22 cellular contexts compared by ENCODE assay signal in the genomic region with DNA sequence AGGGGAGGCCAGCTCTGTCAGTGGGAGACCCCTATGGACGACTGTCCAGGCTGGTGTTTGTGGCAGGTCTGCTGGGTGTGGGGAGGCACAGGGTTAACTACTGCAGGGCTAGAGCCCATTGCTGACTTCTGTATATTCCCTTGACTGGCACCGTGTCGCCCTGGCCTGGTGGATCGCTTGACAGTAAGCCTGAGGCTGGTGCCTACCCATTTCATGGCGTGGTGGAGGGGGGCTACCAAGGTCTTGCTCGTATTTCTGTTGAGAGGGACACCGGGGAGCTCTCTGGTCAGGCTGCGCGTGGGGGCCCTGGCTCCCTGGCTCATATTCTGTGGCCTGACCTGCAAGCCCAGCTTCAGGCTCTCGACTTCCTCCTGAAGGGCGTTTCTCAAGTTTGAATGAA.
DNase-seq lines count a peak whose midpoint lies in the region; ATAC-seq and TF ChIP-seq lines count a peak whose summit lies in the region.
"Had no signal": no experiment of that assay in that cellular context is flagged by ENCODE, and none has a peak within 500 bp of the region (broad histone marks: within the 10 kb centered on the region; RNA-seq: fewer than 3 reads in every experiment).

No MANE protein-coding gene starts in this region.

- H3K36me3 ChIP-seq in Loucy (ENCODE audit: insufficient read depth, low read length) = no peaks in the 10 kb centered on the region
- no peaks in the 10 kb centered on the region for H3K36me3 ChIP-seq in colonic mucosa
- H3K36me3 ChIP-seq: brain microvascular endothelial cell, esophagus muscularis mucosa, neural progenitor cell, uterus had no signal

- ATAC-seq in central memory CD8-positive, alpha-beta T cell (replicated peaks; ENCODE audit: extremely low read depth, poor library complexity, severe bottlenecking) = no peak
- no peak for ATAC-seq in stimulated activated effector memory CD8-positive, alpha-beta T cell treated with anti-CD3 and anti-CD28 coated beads, Interleukin-12 subunit alpha, Interleukin-12 subunit beta, amount 100 ng/mL, for 72 hours
- ATAC-seq in HG02852 (IDR thresholded peaks at IDR 0.05; ENCODE audit: unreplicated experiment) (no peak), GM21825 (IDR thresholded peaks at IDR 0.05; ENCODE audit: unreplicated experiment) (no peak)
- ATAC-seq: left ventricle myocardium superior had no signal

- H3K4me2 ChIP-seq in Loucy (ENCODE audit: low read depth, low read length, poor library complexity, severe bottlenecking) = peak overlapping the region; percentile 79
- H3K4me2 ChIP-seq: neural progenitor cell, PC-9 had no signal

- TF ChIP-seq CTCF in Loucy (conservative IDR thresholded peaks at IDR 0.05; ENCODE audit: low read length) (no peak), colonic mucosa (IDR thresholded peaks at IDR 0.05) (no peak)

- peak overlapping the region; percentile 41 for H2AFZ ChIP-seq in Loucy (ENCODE audit: low read length)
- H2AFZ ChIP-seq: neural progenitor cell, PC-9 had no signal

- no peaks in the 10 kb centered on the region for H3K9me2 ChIP-seq in Loucy (replicated peaks; ENCODE audit: low read depth, low read length)

- H3K9me3 ChIP-seq in Loucy (ENCODE audit: insufficient read depth, low read depth, low read length) = no peaks in the 10 kb centered on the region
- no peaks in the 10 kb centered on the region for H3K9me3 ChIP-seq in colonic mucosa
- H3K9me3 ChIP-seq: esophagus muscularis mucosa, uterus had no signal

- POLR2A ChIA-PET in activated CD4-positive, alpha-beta memory T cell treated with anti-CD3 and anti-CD28 coated beads, Interleukin-2, amount 10 ng/mL, durations not matched to agents 7 days and 5 days (lab: Charles Lee) = no interaction called here
- POLR2A ChIA-PET in activated CD4-positive, alpha-beta memory T cell treated with anti-CD3 and anti-CD28 coated beads for 36 hours (lab: Charles Lee) = interaction anchor here (1.3 kb wide), 1 partner anchor 8 kb away, joined by 3 read pairs; no protein-coding TSS in a partner anchor

- H3K9me3 Mint-ChIP-seq in activated CD4-positive, alpha-beta memory T cell treated with anti-CD3 and anti-CD28 coated beads, Interleukin-2, amount 10 ng/mL, durations not matched to agents 7 days and 5 days = no peaks in the 10 kb centered on the region
- no peaks in the 10 kb centered on the region for H3K9me3 Mint-ChIP-seq in activated CD4-positive, alpha-beta memory T cell treated with anti-CD3 and anti-CD28 coated beads for 36 hours
- no peaks in the 10 kb centered on the region for H3K9me3 Mint-ChIP-seq in central memory CD8-positive, alpha-beta T cell
- no peaks in the 10 kb centered on the region for H3K9me3 Mint-ChIP-seq in stimulated activated effector memory CD8-positive, alpha-beta T cell treated with anti-CD3 and anti-CD28 coated beads, Interleukin-12 subunit alpha, Interleukin-12 subunit beta, amount 100 ng/mL, for 72 hours

- H3K9ac ChIP-seq in Loucy (ENCODE audit: low read depth, low read length, poor library complexity, severe bottlenecking) (peak overlapping the region; percentile 65), colonic mucosa (ENCODE audit: low read depth in 2 of 2, low read length in 2 of 2) (no peak overlapping the region)
- H3K9ac ChIP-seq: neural progenitor cell had no signal

- H3K27ac ChIP-seq in colonic mucosa = no peak overlapping the region
- H3K27ac ChIP-seq: brain microvascular endothelial cell, esophagus muscularis mucosa, neural progenitor cell, PC-9, uterus, VCaP had no signal

- no peak for DNase-seq in activated CD4-positive, alpha-beta memory T cell treated with anti-CD3 and anti-CD28 coated beads, Interleukin-2, amount 10 ng/mL, durations not matched to agents 7 days and 5 days
- no peak for DNase-seq in activated CD4-positive, alpha-beta memory T cell treated with anti-CD3 and anti-CD28 coated beads for 36 hours
- DNase-seq in central memory CD8-positive, alpha-beta T cell (ENCODE audit: low spot score in 2 of 2) = no peak
- no peak for DNase-seq in stimulated activated effector memory CD8-positive, alpha-beta T cell treated with anti-CD3 and anti-CD28 coated beads, Interleukin-12 subunit alpha, Interleukin-12 subunit beta, amount 100 ng/mL, for 72 hours (ENCODE audit: low spot score in 2 of 2)
- no peak for DNase-seq in colonic mucosa
- DNase-seq: brain microvascular endothelial cell, DMS 273 treated with DMSO at 0.1 percent for 48 hours, HCEC 1CT, hypothalamus, KBM-7, left ventricle myocardium superior, NCI-H187, NCI-H748 treated with DMSO at 0.1 percent for 48 hours, PC-9, uterus had no signal

- no peaks in the 10 kb centered on the region; the same call in 1 of the 2 replicates for H3F3A ChIP-seq in Loucy (ENCODE audit: low read depth)

- no peaks in the 10 kb centered on the region for H4K20me1 ChIP-seq in Loucy (ENCODE audit: insufficient read depth, low read length, poor library complexity, severe bottlenecking)

- H3K4me3 Mint-ChIP-seq in activated CD4-positive, alpha-beta memory T cell treated with anti-CD3 and anti-CD28 coated beads, Interleukin-2, amount 10 ng/mL, durations not matched to agents 7 days and 5 days = no peak overlapping the region
- no peak overlapping the region for H3K4me3 Mint-ChIP-seq in activated CD4-positive, alpha-beta memory T cell treated with anti-CD3 and anti-CD28 coated beads for 36 hours
- peak overlapping the region; percentile 64 for H3K4me3 Mint-ChIP-seq in central memory CD8-positive, alpha-beta T cell
- H3K4me3 Mint-ChIP-seq in stimulated activated effector memory CD8-positive, alpha-beta T cell treated with anti-CD3 and anti-CD28 coated beads, Interleukin-12 subunit alpha, Interleukin-12 subunit beta, amount 100 ng/mL, for 72 hours = peak overlapping the region; percentile 49
- H3K4me3 Mint-ChIP-seq: neural progenitor cell had no signal

- H3K79me2 ChIP-seq in Loucy (ENCODE audit: insufficient read depth, low read length) = no peaks in the 10 kb centered on the region

- H3K27me3 Mint-ChIP-seq in activated CD4-positive, alpha-beta memory T cell treated with anti-CD3 and anti-CD28 coated beads, Interleukin-2, amount 10 ng/mL, durations not matched to agents 7 days and 5 days = peaks cover 38% of the 10 kb centered on the region
- peaks cover 34% of the 10 kb centered on the region for H3K27me3 Mint-ChIP-seq in activated CD4-positive, alpha-beta memory T cell treated with anti-CD3 and anti-CD28 coated beads for 36 hours
- no peaks in the 10 kb centered on the region for H3K27me3 Mint-ChIP-seq in central memory CD8-positive, alpha-beta T cell

- H3K27ac Mint-ChIP-seq in activated CD4-positive, alpha-beta memory T cell treated with anti-CD3 and anti-CD28 coated beads, Interleukin-2, amount 10 ng/mL, durations not matched to agents 7 days and 5 days = peak overlapping the region; percentile 76
- H3K27ac Mint-ChIP-seq in activated CD4-positive, alpha-beta memory T cell treated with anti-CD3 and anti-CD28 coated beads for 36 hours = no peak overlapping the region
- H3K27ac Mint-ChIP-seq in central memory CD8-positive, alpha-beta T cell (ENCODE audit: low read depth) = peak overlapping the region; percentile 88
- peak overlapping the region; percentile 84 for H3K27ac Mint-ChIP-seq in stimulated activated effector memory CD8-positive, alpha-beta T cell treated with anti-CD3 and anti-CD28 coated beads, Interleukin-12 subunit alpha, Interleukin-12 subunit beta, amount 100 ng/mL, for 72 hours
- H3K27ac Mint-ChIP-seq: neural progenitor cell, progenitor cell of endocrine pancreas had no signal

- H3K4me1 ChIP-seq in Loucy (ENCODE audit: insufficient read depth, low read length, poor library complexity, severe bottlenecking) = peaks cover 60% of the 10 kb centered on the region
- H3K4me1 ChIP-seq in colonic mucosa = no peaks in the 10 kb centered on the region
- H3K4me1 ChIP-seq: esophagus muscularis mucosa, uterus had no signal

- H3K27me3 ChIP-seq in Loucy (ENCODE audit: insufficient read depth, low read length, poor library complexity, severe bottlenecking) (no peaks in the 10 kb centered on the region), colonic mucosa (no peaks in the 10 kb centered on the region)
- H3K27me3 ChIP-seq: neural progenitor cell, uterus had no signal

- CTCF ChIA-PET in activated CD4-positive, alpha-beta memory T cell treated with anti-CD3 and anti-CD28 coated beads, Interleukin-2, amount 10 ng/mL, durations not matched to agents 7 days and 5 days (lab: Charles Lee) = interaction anchor here (2.1 to 2.9 kb wide), 4 partner anchors 8 to 40 kb away, joined by 10 to 11 read pairs (median 11); no protein-coding TSS in a partner anchor
- CTCF ChIA-PET in activated CD4-positive, alpha-beta memory T cell treated with anti-CD3 and anti-CD28 coated beads for 36 hours (lab: Charles Lee) = interaction anchor here (1.3 to 4.4 kb wide), 4 partner anchors 11 to 39 kb away, joined by 3 to 32 read pairs (median 4); no protein-coding TSS in a partner anchor

- intact Hi-C loops in activated CD4-positive, alpha-beta memory T cell treated with anti-CD3 and anti-CD28 coated beads for 36 hours (cut with micrococcal nuclease) = no loop called here
- intact Hi-C loops in colonic mucosa (cut with DNase I) = no loop called here

- H3K4me3 ChIP-seq in Loucy (ENCODE audit: low read length, poor library complexity, severe bottlenecking) (peak overlapping the region; percentile 48), colonic mucosa (no peak overlapping the region)
- H3K4me3 ChIP-seq: esophagus muscularis mucosa, neural progenitor cell, PC-9, uterus had no signal

- H3K4me1 Mint-ChIP-seq in activated CD4-positive, alpha-beta memory T cell treated with anti-CD3 and anti-CD28 coated beads, Interleukin-2, amount 10 ng/mL, durations not matched to agents 7 days and 5 days = peaks cover 51% of the 10 kb centered on the region
- peaks cover 51% of the 10 kb centered on the region for H3K4me1 Mint-ChIP-seq in activated CD4-positive, alpha-beta memory T cell treated with anti-CD3 and anti-CD28 coated beads for 36 hours (ENCODE audit: low read depth)
- H3K4me1 Mint-ChIP-seq in central memory CD8-positive, alpha-beta T cell = peaks cover 59% of the 10 kb centered on the region
- peaks cover 87% of the 10 kb centered on the region for H3K4me1 Mint-ChIP-seq in stimulated activated effector memory CD8-positive, alpha-beta T cell treated with anti-CD3 and anti-CD28 coated beads, Interleukin-12 subunit alpha, Interleukin-12 subunit beta, amount 100 ng/mL, for 72 hours

- peaks cover 4% of the 10 kb centered on the region for H3K36me3 Mint-ChIP-seq in activated CD4-positive, alpha-beta memory T cell treated with anti-CD3 and anti-CD28 coated beads, Interleukin-2, amount 10 ng/mL, durations not matched to agents 7 days and 5 days (ENCODE audit: low read depth)
- no peaks in the 10 kb centered on the region for H3K36me3 Mint-ChIP-seq in activated CD4-positive, alpha-beta memory T cell treated with anti-CD3 and anti-CD28 coated beads for 36 hours
- peaks cover 10% of the 10 kb centered on the region for H3K36me3 Mint-ChIP-seq in central memory CD8-positive, alpha-beta T cell (ENCODE audit: insufficient read depth)
- peaks cover 4% of the 10 kb centered on the region for H3K36me3 Mint-ChIP-seq in stimulated activated effector memory CD8-positive, alpha-beta T cell treated with anti-CD3 and anti-CD28 coated beads, Interleukin-12 subunit alpha, Interleukin-12 subunit beta, amount 100 ng/mL, for 72 hours
- H3K36me3 Mint-ChIP-seq: neural progenitor cell had no signal

Comparison
In these comparisons a context has a peak if more than half of its experiments do, and no peak if none do; other contexts are left out.
1. H3K4me3 Mint-ChIP-seq: peak in central memory CD8-positive, alpha-beta T cell (single experiment) and stimulated activated effector memory CD8-positive, alpha-beta T cell treated with anti-CD3 and anti-CD28 coated beads, Interleukin-12 subunit alpha, Interleukin-12 subunit beta, amount 100 ng/mL, for 72 hours (single experiment); none in activated CD4-positive, alpha-beta memory T cell treated with anti-CD3 and anti-CD28 coated beads, Interleukin-2, amount 10 ng/mL, durations not matched to agents 7 days and 5 days (single experiment) and activated CD4-positive, alpha-beta memory T cell treated with anti-CD3 and anti-CD28 coated beads for 36 hours (single experiment).